Comparison of ENCODE assay signal across 9 cellular contexts in the genomic region with DNA sequence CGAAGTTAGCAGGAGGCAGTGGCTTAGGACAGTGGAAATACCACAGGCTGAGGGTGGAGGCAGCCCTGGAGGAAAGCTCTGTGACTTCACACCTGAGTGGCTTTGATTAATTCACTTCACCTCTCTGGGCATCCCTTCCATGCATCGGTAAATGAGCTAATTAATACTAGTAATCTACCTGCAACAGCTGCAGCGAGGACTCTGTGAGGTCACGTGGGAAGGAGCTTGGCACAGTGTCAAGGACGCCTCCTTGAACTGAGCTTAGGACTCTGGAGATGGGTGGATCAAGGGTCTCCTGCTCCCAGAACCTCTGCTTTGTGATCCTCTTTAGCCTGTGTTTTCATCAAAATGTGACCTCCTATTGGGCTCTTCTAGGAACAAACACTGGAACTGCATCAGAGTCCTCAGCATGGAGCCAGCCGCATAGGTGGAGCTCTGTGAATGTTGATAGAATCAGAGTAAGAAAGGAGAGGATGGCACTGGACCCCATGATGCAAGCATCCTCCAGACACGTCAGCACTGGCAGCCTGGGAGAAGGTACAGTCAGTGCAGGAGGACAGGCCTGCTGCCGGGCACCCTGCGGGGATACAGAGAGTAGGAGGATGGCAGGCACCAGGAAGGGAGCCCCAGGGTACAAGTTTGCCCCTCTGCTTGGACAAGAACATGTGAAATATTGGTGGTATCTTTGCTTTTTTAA. TPM values are rescaled to one million over a fixed set of nuclear protein-coding genes. Genes with fewer than 3 reads are reported as not detected.
DNase-seq lines count a peak whose midpoint lies in the region; ATAC-seq and TF ChIP-seq lines count a peak whose summit lies in the region.
"Had no signal": no experiment of that assay in that cellular context is flagged by ENCODE, and none has a peak within 500 bp of the region (broad histone marks: within the 10 kb centered on the region; RNA-seq: fewer than 3 reads in every experiment).

No MANE protein-coding gene starts in this region.

- H3K27me3 ChIP-seq in Peyer's patch (no peaks in the 10 kb centered on the region), cardiac muscle cell (no peaks in the 10 kb centered on the region), Karpas-422 (ENCODE audit: low read length) (no peaks in the 10 kb centered on the region)

- in situ Hi-C loops in G401 (cut with HindIII; ENCODE audit: low sequenced_read_pairs), result no loop called here

- H3K27ac ChIP-seq in Peyer's patch (peak overlapping the region; percentile 50 to 91 (median 73)), cardiac muscle cell (peak overlapping the region; percentile 60), Karpas-422 (ENCODE audit: low read length) (no peak overlapping the region)

- TF ChIP-seq CTCF in Peyer's patch (IDR thresholded peaks at IDR 0.05) (no peak), cardiac muscle cell (IDR thresholded peaks at IDR 0.05; ENCODE audit: low read depth, low read length) (no peak)

- H3K9me3 ChIP-seq in Peyer's patch (no peaks in the 10 kb centered on the region), cardiac muscle cell (ENCODE audit: low read depth) (no peaks in the 10 kb centered on the region), Karpas-422 (ENCODE audit: low read length) (no peaks in the 10 kb centered on the region)

- H3K9me2 ChIP-seq in Karpas-422 (replicated peaks; ENCODE audit: insufficient read depth, low read length), result no peaks in the 10 kb centered on the region

- intact Hi-C loops in posterior vena cava (cut with DNase I), result loop anchor here in 1 of 2 donors (5.0 kb wide), 1 partner anchor 64 kb away; no protein-coding TSS in a partner anchor

- peak overlapping the region in 3 of 4 donors; percentile 36 to 58 (median 48) for H3K4me3 ChIP-seq in Peyer's patch
- peak overlapping the region; percentile 18 for H3K4me3 ChIP-seq in cardiac muscle cell
- H3K4me3 ChIP-seq in Karpas-422 (ENCODE audit: low read length), result no peak overlapping the region

- peak; percentile 82 for DNase-seq in G401 (ENCODE audit: low spot score)
- DNase-seq in Peyer's patch, result peak in 1 of 3 donors; percentile 61
- DNase-seq in cardiac muscle cell (ENCODE audit: low read depth in 1 of 2, low spot score in 1 of 2), result no peak
- DNase-seq in posterior vena cava (ENCODE audit: low spot score), result peak; percentile 52
- no peak for DNase-seq in GM19240 (ENCODE audit: insufficient read length, low spot score)
- DNase-seq in Karpas-422, result no peak
- DNase-seq in activated T-cell treated with anti-CD3 and anti-CD28 coated beads, Interleukin-2, amount 50 U/mL, for 1 hour, result no peak
- DNase-seq: activated CD8-positive, alpha-beta memory T cell treated with anti-CD3 and anti-CD28 coated beads, Interleukin-2, amount 50 U/mL, for 4 hours had no signal

- no peaks in the 10 kb centered on the region for H3K79me2 ChIP-seq in Karpas-422 (ENCODE audit: low read length)

- H3K4me2 ChIP-seq in Karpas-422 (ENCODE audit: low read depth, low read length, poor library complexity, severe bottlenecking), result no peak overlapping the region

- H3K36me3 ChIP-seq in Peyer's patch, result peaks cover 0 to 10% (median 0%) of the 10 kb centered on the region in 3 donors
- no peaks in the 10 kb centered on the region for H3K36me3 ChIP-seq in cardiac muscle cell
- no peaks in the 10 kb centered on the region for H3K36me3 ChIP-seq in Karpas-422 (ENCODE audit: insufficient read depth, low read length)

- H4K20me1 ChIP-seq in Karpas-422 (ENCODE audit: insufficient read depth, low read depth, low read length), result peaks cover 9% of the 10 kb centered on the region

- TF ChIP-seq POLR2A in Peyer's patch (IDR thresholded peaks at IDR 0.05), result no peak

- H3K4me1 ChIP-seq in Peyer's patch (peaks cover 0 to 14% (median 0%) of the 10 kb centered on the region in 4 donors), cardiac muscle cell (ENCODE audit: low read depth) (peaks cover 7% of the 10 kb centered on the region), Karpas-422 (ENCODE audit: low read length) (no peaks in the 10 kb centered on the region)

- H2AFZ ChIP-seq in Karpas-422 (ENCODE audit: low read length), result no peak overlapping the region

- ATAC-seq in GM21515 (IDR thresholded peaks at IDR 0.05; ENCODE audit: unreplicated experiment), result no peak

- no peak overlapping the region for H3K9ac ChIP-seq in Karpas-422 (ENCODE audit: low read length)

RNA-seq across cellular contexts. Expression of gene ANGPTL2, which starts 1.0 kb away (rescaled TPM):
- total RNA-seq in G401 (2014; rRNA removed; shearing (Covaris generic)), result 10.3 and 24.4 TPM in 2 replicates
- total RNA-seq in Peyer's patch (10 to 100 TPM in 3 of 4 donors, 1 to 10 TPM in 1; 2.8 to 14.0 (median 11.3) TPM), cardiac muscle cell (3.6 and 5.8 TPM in 2 replicates), posterior vena cava (10 to 100 TPM; 45.7 to 55.9 TPM)
- polyA plus RNA-seq in cardiac muscle cell, result 3.0 and 6.7 TPM in 2 replicates
- total RNA-seq in Karpas-422 (2014; rRNA removed; shearing (Covaris generic); ENCODE audit: low replicate concordance), result not detected in 2 replicates

Comparison
In these comparisons a context has a peak if more than half of its experiments do, and no peak if none do; other contexts are left out.
1. DNase-seq: peak in G401 (single experiment) and posterior vena cava (single experiment); none in cardiac muscle cell (0 of 2), GM19240 (single experiment), Karpas-422 (single experiment) and activated T-cell treated with anti-CD3 and anti-CD28 coated beads, Interleukin-2, amount 50 U/mL, for 1 hour (single experiment).